In the genomic region with DNA sequence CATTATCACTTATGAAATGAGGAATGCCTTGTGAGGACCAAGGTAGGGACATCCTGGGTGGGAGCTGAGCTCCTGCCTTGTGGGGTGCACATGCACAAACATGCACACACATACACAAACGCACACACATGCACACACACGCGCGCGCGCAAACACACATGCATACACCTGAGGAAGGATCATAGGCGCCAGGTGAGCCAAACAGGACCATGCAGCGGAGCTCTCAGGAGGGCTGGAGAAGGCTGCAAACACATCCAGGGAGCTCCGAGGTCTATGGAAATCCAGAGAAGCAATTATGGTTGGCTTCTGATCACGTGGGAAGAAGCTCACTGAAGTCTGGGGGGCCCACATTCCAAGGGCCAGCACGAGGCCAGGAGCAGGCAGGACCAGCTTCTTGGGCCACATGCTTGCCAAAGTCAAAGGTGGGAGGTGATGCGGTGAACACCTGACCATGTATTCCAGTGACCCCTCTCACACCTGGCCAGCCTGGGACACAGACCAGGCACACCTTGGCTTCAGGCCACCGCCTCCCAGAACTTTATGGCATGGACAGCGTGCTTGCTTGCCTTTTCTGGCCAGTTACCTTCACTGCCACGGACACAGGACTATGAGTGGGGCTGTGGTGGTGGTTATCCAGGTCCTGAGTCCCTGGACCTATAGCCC, we compare ENCODE assay signal across 2 cellular contexts.
TF ChIP-seq lines count a peak whose summit lies in the region.

No MANE protein-coding gene starts in this region.

TF ChIP-seq in HEK293, 187 proteins besides CTCF, POLR2A, EP300 and RAD21:
- TF ChIP-seq ZNF530 (tag by site-specific recombination; IDR thresholded peaks at IDR 0.05; ENCODE audit: low read depth), result no peak
- peak; percentile 86 for TF ChIP-seq ZSCAN4 (tag by site-specific recombination; IDR thresholded peaks at IDR 0.05)

TF ChIP-seq in GM12878, 131 proteins besides CTCF, POLR2A, EP300 and RAD21:
- TF ChIP-seq USF1 (IDR thresholded peaks at IDR 0.05; ENCODE audit: borderline replicate concordance, extremely low read length, insufficient read depth, low read depth, low read length) (peak; percentile 4), CBX3 (IDR thresholded peaks at IDR 0.05; ENCODE audit: borderline replicate concordance, low read depth) (no peak), CHD1 (IDR thresholded peaks at IDR 0.05; ENCODE audit: low read depth, low read length) (no peak), POU2F2 (IDR thresholded peaks at IDR 0.05; ENCODE audit: borderline replicate concordance, low read depth, low read length) (peak; percentile 37; the same call in 1 of the 3 replicates), HDGF (IDR thresholded peaks at IDR 0.05) (peak; percentile 54; the same call in 1 of the 2 replicates)
TF ChIP-seq in GM12878: peak in this region for 3.
